Comparison of ENCODE assay signal across 1 cellular context in genomic region chr9:97802276-97802675, GRCh38.
TF ChIP-seq lines count a peak whose summit lies in the region.

No MANE protein-coding gene starts in this region.

TF ChIP-seq in GM23338, 12 proteins besides CTCF, POLR2A, EP300 and RAD21 (continued from another document):
- no peak for TF ChIP-seq ZNF462 (CRISPR knock-in tag; IDR thresholded peaks at IDR 0.05)
- TF ChIP-seq EZH2 (IDR thresholded peaks at IDR 0.05; ENCODE audit: low read depth, unreplicated experiment), result no peak
- TF ChIP-seq JUNB (IDR thresholded peaks at IDR 0.05; ENCODE audit: unreplicated experiment), result no peak
- no peak for TF ChIP-seq ZNF114 (CRISPR knock-in tag; IDR thresholded peaks at IDR 0.05)
- no peak for TF ChIP-seq POLR2AphosphoS5 (IDR thresholded peaks at IDR 0.05; ENCODE audit: low read depth)
- TF ChIP-seq ZNF331 (CRISPR knock-in tag; IDR thresholded peaks at IDR 0.05; ENCODE audit: low read depth), result no peak
- no peak for TF ChIP-seq EZH2phosphoT487 (IDR thresholded peaks at IDR 0.05; ENCODE audit: unreplicated experiment)
- TF ChIP-seq STAT1 (IDR thresholded peaks at IDR 0.05; ENCODE audit: unreplicated experiment), result no peak
